1 cellular context compared by ENCODE assay signal in genomic region chr6:122653094-122653493, GRCh38.
TF ChIP-seq lines count a peak whose summit lies in the region.

No MANE protein-coding gene starts in this region.

TF ChIP-seq in IMR-90, 13 proteins besides CTCF, POLR2A, EP300 and RAD21:
- TF ChIP-seq USF2 (IDR thresholded peaks at IDR 0.05; ENCODE audit: low read depth, low read length): no peak
- no peak for TF ChIP-seq RCOR1 (IDR thresholded peaks at IDR 0.05; ENCODE audit: insufficient replicate concordance, low read length)
- no peak for TF ChIP-seq BHLHE40 (IDR thresholded peaks at IDR 0.05; ENCODE audit: low read depth, low read length)
- TF ChIP-seq SMC3 (IDR thresholded peaks at IDR 0.05; ENCODE audit: low read depth, low read length): no peak
- TF ChIP-seq MAFK (IDR thresholded peaks at IDR 0.05; ENCODE audit: low read depth, low read length): no peak
- TF ChIP-seq NFE2L2 (IDR thresholded peaks at IDR 0.05; ENCODE audit: low read depth, low read length): no peak
- TF ChIP-seq MAZ (IDR thresholded peaks at IDR 0.05; ENCODE audit: borderline replicate concordance, low read depth, low read length): no peak
- TF ChIP-seq FOS (IDR thresholded peaks at IDR 0.05; ENCODE audit: low read depth, low read length): no peak
- no peak for TF ChIP-seq CEBPB (IDR thresholded peaks at IDR 0.05; ENCODE audit: low read depth, low read length)
- no peak for TF ChIP-seq CHD1 (IDR thresholded peaks at IDR 0.05; ENCODE audit: low read depth, low read length)
- no peak for TF ChIP-seq ELK1 (IDR thresholded peaks at IDR 0.05; ENCODE audit: borderline replicate concordance, low read depth, low read length)
- no peak for TF ChIP-seq MXI1 (IDR thresholded peaks at IDR 0.05; ENCODE audit: borderline replicate concordance, low read depth, low read length)
- TF ChIP-seq RFX5 (IDR thresholded peaks at IDR 0.05; ENCODE audit: low read depth, low read length): no peak
TF ChIP-seq in IMR-90: peak in this region for 0.
